20 cellular contexts compared by ENCODE assay signal in the genomic region with DNA sequence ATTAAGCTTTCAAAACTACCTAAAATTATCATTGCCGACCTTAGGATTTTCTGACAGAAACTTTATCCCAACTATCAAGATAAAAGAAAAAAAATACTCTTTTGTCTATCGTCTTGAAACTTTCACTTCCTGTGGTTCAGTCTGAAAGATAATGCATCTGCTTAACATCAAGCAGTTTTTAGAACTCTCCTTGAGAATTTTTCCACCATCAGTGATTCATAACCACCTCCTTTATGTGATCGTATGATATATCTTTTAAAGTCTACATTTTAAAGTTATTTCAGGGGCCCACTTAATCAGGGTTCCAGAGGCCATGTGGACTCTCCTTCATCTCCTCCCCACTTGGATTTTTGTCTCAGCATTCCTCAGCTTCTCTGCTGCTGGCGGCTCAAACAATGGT.
"Had no signal": no experiment of that assay in that cellular context is flagged by ENCODE, and none has a peak within 500 bp of the region (broad histone marks: within the 10 kb centered on the region; RNA-seq: fewer than 3 reads in every experiment).

No MANE protein-coding gene starts in this region.

- ATAC-seq: activated CD4-positive, alpha-beta T cell treated with anti-CD3 and anti-CD28 coated beads for 36 hours; body of pancreas; left ventricle myocardium superior; mucosa of descending colon; naive thymus-derived CD4-positive, alpha-beta T cell had no signal

- H3K27ac Mint-ChIP-seq: activated CD4-positive, alpha-beta memory T cell treated with anti-CD3 and anti-CD28 coated beads, Interleukin-2, amount 10 ng/mL, durations not matched to agents 7 days and 5 days; activated CD4-positive, alpha-beta T cell treated with anti-CD3 and anti-CD28 coated beads for 36 hours; activated T-cell treated with anti-CD3 and anti-CD28 coated beads, Interleukin-2, amount 50 U/mL, for 24 hours; naive thymus-derived CD4-positive, alpha-beta T cell had no signal

- DNase-seq: activated CD4-positive, alpha-beta memory T cell treated with anti-CD3 and anti-CD28 coated beads, Interleukin-2, amount 10 ng/mL, durations not matched to agents 7 days and 5 days; activated CD4-positive, alpha-beta T cell treated with anti-CD3 and anti-CD28 coated beads for 36 hours; activated naive CD4-positive, alpha-beta T cell treated with anti-CD3 and anti-CD28 coated beads, Interleukin-2, amount 50 U/mL, for 16 hours; activated T-cell treated with anti-CD3 and anti-CD28 coated beads, Interleukin-2, amount 50 U/mL, for 24 hours; body of pancreas; caudate nucleus; colonic mucosa; kidney glomerular epithelial cell; left ventricle myocardium superior; mucosa of descending colon; naive thymus-derived CD4-positive, alpha-beta T cell; stimulated activated CD4-positive, alpha-beta T cell treated with anti-CD3 and anti-CD28 coated beads, Interleukin-15, amount 100 ng/mL, for 24 hours; stimulated activated CD4-positive, alpha-beta T cell treated with anti-CD3 and anti-CD28 coated beads, Interleukin-4, amount 100 ng/mL, for 1 hour; stimulated activated naive CD4-positive, alpha-beta T cell; tibial artery; uterus had no signal

- H3K27me3 ChIP-seq: body of pancreas, colonic mucosa, esophagus muscularis mucosa, neutrophil, right atrium auricular region, tibial artery, uterus had no signal

- H3K9me3 ChIP-seq: body of pancreas, colonic mucosa, esophagus muscularis mucosa, mucosa of descending colon, neutrophil, tibial artery, uterus had no signal

- H3K27ac ChIP-seq: body of pancreas, colonic mucosa, esophagus muscularis mucosa, neutrophil, right atrium auricular region, tibial artery, uterus had no signal

- H3K27me3 Mint-ChIP-seq: activated CD4-positive, alpha-beta memory T cell treated with anti-CD3 and anti-CD28 coated beads, Interleukin-2, amount 10 ng/mL, durations not matched to agents 7 days and 5 days; activated CD4-positive, alpha-beta T cell treated with anti-CD3 and anti-CD28 coated beads for 36 hours; activated T-cell treated with anti-CD3 and anti-CD28 coated beads, Interleukin-2, amount 50 U/mL, for 24 hours; memory B cell; naive thymus-derived CD4-positive, alpha-beta T cell had no signal

- H3K36me3 ChIP-seq: colonic mucosa, esophagus muscularis mucosa, neutrophil, right atrium auricular region, tibial artery, uterus had no signal

- H3K4me1 Mint-ChIP-seq: activated CD4-positive, alpha-beta memory T cell treated with anti-CD3 and anti-CD28 coated beads, Interleukin-2, amount 10 ng/mL, durations not matched to agents 7 days and 5 days; activated CD4-positive, alpha-beta T cell treated with anti-CD3 and anti-CD28 coated beads for 36 hours had no signal

- H3K4me1 ChIP-seq: body of pancreas, colonic mucosa, esophagus muscularis mucosa, right atrium auricular region, tibial artery, uterus had no signal

- H3K4me3 ChIP-seq: body of pancreas, colonic mucosa, esophagus muscularis mucosa, mucosa of descending colon, right atrium auricular region, tibial artery, uterus had no signal

- H3K36me3 Mint-ChIP-seq: naive thymus-derived CD4-positive, alpha-beta T cell had no signal

- H3K4me3 Mint-ChIP-seq: activated CD4-positive, alpha-beta memory T cell treated with anti-CD3 and anti-CD28 coated beads, Interleukin-2, amount 10 ng/mL, durations not matched to agents 7 days and 5 days; activated CD4-positive, alpha-beta T cell treated with anti-CD3 and anti-CD28 coated beads for 36 hours; activated T-cell treated with anti-CD3 and anti-CD28 coated beads, Interleukin-2, amount 50 U/mL, for 24 hours had no signal
